In the genomic region with DNA sequence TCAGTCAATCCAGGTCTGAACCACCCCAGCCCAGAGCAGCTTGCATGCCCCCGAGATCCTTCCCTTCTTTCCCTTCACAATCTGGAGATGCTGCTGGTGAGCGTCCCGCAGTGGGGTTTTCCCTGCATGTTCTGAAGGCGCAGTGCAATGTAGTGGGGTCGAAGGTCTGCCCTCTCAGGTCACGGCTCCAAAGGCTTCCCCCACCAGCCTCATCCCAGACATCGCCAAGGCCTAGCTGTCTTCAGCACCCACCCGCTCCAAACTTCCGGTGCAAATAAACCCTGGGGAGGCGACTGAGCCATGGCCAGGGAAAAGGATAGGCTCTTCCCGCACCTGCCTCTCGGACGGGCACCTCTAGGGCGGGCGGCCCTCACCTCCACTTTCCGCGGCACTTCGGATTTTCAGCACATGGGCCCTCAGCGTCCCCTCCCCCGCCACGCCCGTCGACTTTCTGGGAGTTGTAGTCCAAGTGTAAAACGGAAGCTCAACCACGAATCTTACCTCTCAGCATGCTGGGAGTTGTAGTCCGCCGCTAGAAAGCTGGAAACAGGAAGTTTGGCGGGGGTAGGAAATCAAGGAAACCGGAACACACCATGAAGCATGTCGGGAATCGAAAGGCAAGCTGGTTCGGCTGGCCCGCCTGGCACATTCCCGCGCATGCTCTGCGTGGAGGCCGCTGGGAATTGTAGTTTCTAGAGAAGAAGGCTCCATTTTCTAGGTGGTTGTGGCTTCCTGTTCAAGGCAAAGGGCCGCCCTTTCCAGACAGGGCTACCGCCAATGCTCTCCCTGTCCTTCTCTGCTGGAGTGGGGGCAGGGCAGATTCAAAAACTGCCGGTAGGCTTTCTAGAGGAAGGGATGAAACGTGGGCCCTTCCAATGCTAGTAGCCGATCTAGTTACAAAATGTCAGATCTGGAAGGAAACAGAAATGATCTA, we compare ENCODE assay signal across 8 cellular contexts. TPM values are rescaled to one million over a fixed set of nuclear protein-coding genes. Genes with fewer than 3 reads are reported as not detected.
DNase-seq lines count a peak whose midpoint lies in the region; ATAC-seq and TF ChIP-seq lines count a peak whose summit lies in the region.

TSS of gene MRPL24 (minus strand) at position 410 of the 934 bp plus-strand sequence. CDS start 2,384 bp downstream, outside the sequence.

- peak within 1 kb of the TSS; percentile 88 for H3K9ac ChIP-seq in iPS-18a (ENCODE audit: low read length)
- peak within 1 kb of the TSS; percentile 88 for H3K9ac ChIP-seq in skeletal muscle satellite cell (ENCODE audit: low read depth, low read length)

- intact Hi-C loops in breast epithelium (cut with DNase I; ENCODE audit: low total_unique reads) = no loop called here

- H3K27ac ChIP-seq in ACC112 (ENCODE audit: low read depth, low read length) (peak within 1 kb of the TSS; percentile 76), VCaP (peak within 1 kb of the TSS; percentile 84), breast epithelium (peak within 1 kb of the TSS; percentile 91 to 97), iPS-18a (ENCODE audit: low read length) (peak within 1 kb of the TSS; percentile 72)

- TF ChIP-seq POLR2A in breast epithelium (IDR thresholded peaks at IDR 0.05) = no peak

- H3K4me3 ChIP-seq in ACC112 (ENCODE audit: low read depth, low read length) (peak within 1 kb of the TSS; percentile 88), breast epithelium (peak within 1 kb of the TSS; percentile 70 to 78 (median 75)), iPS-18a (ENCODE audit: low read length) (peak within 1 kb of the TSS; percentile 93), skeletal muscle satellite cell (ENCODE audit: low read length) (peak within 1 kb of the TSS; percentile 86)

- ATAC-seq in GM18870 (IDR thresholded peaks at IDR 0.05; ENCODE audit: unreplicated experiment) (peak; percentile 86), HG03135 (IDR thresholded peaks at IDR 0.05; ENCODE audit: unreplicated experiment) (peak; percentile 81)

- no peak for TF ChIP-seq CTCF in VCaP (conservative IDR thresholded peaks at IDR 0.05)
- no peak for TF ChIP-seq CTCF in breast epithelium (IDR thresholded peaks at IDR 0.05)

- peaks cover 19% of the 10 kb centered on the region for H3K36me3 ChIP-seq in ACC112 (ENCODE audit: insufficient read depth, low read length)
- H3K36me3 ChIP-seq in breast epithelium = peaks cover 6% of the 10 kb centered on the region
- H3K36me3 ChIP-seq in iPS-18a (ENCODE audit: control insufficient read depth, low read depth, low read length) = peaks cover 26% of the 10 kb centered on the region
- peaks cover 60% of the 10 kb centered on the region for H3K36me3 ChIP-seq in skeletal muscle satellite cell (ENCODE audit: insufficient read depth, low read length)

- H3K4me1 ChIP-seq in ACC112 (ENCODE audit: control insufficient read depth, insufficient read depth, low read length, unreplicated experiment) = peaks cover 23% of the 10 kb centered on the region
- H3K4me1 ChIP-seq in breast epithelium = peaks cover 0 to 9% of the 10 kb centered on the region in 2 donors
- peaks cover 21% of the 10 kb centered on the region for H3K4me1 ChIP-seq in iPS-18a (ENCODE audit: control insufficient read depth, low read depth, low read length)
- peaks cover 12% of the 10 kb centered on the region for H3K4me1 ChIP-seq in skeletal muscle satellite cell (ENCODE audit: control insufficient read depth, insufficient read depth, low read length)

- H3K27me3 ChIP-seq in ACC112 (ENCODE audit: insufficient read depth, low read length) (no peaks in the 10 kb centered on the region), breast epithelium (no peaks in the 10 kb centered on the region), iPS-18a (ENCODE audit: control insufficient read depth, insufficient read depth, low read length) (no peaks in the 10 kb centered on the region), skeletal muscle satellite cell (ENCODE audit: control insufficient read depth, insufficient read depth, low read length) (no peaks in the 10 kb centered on the region)

- no peaks in the 10 kb centered on the region for H3K9me3 ChIP-seq in breast epithelium
- H3K9me3 ChIP-seq in iPS-18a (ENCODE audit: control insufficient read depth, low read depth, low read length) = no peaks in the 10 kb centered on the region
- no peaks in the 10 kb centered on the region for H3K9me3 ChIP-seq in skeletal muscle satellite cell (replicated peaks; ENCODE audit: low read length)

- DNase-seq in NCI-H2196 treated with DMSO at 0.1 percent for 48 hours (lab: John Stamatoyannopoulos, UW; ENCODE audit: unreplicated experiment) (peak; percentile 100), breast epithelium (ENCODE audit: low spot score in 2 of 2) (peak; percentile 97 to 99)

- peak within 1 kb of the TSS; percentile 91 for H3K4me2 ChIP-seq in skeletal muscle satellite cell (ENCODE audit: low read length)

- peak within 1 kb of the TSS; percentile 74 for H2AFZ ChIP-seq in ACC112 (ENCODE audit: low read length, unreplicated experiment)

- peaks cover 36% of the 10 kb centered on the region for H3K79me2 ChIP-seq in ACC112 (ENCODE audit: control insufficient read depth, insufficient read depth, low read length, unreplicated experiment)

RNA-seq across cellular contexts. Expression of gene MRPL24, which starts in this region (rescaled TPM):
- total RNA-seq in breast epithelium = 10 to 100 TPM; 36.6 to 63.9 (median 63.8) TPM
- 59.2 and 63.1 TPM in 2 replicates for total RNA-seq in skeletal muscle satellite cell (2012; rRNA removed)

Comparison
In these comparisons a context has a peak if more than half of its experiments do, and no peak if none do; other contexts are left out.
1. Peak in every context shown above with its lines: DNase-seq, ATAC-seq, H3K4me3 ChIP-seq and H3K27ac ChIP-seq.